1 cellular context compared by ENCODE assay signal in the genomic region with DNA sequence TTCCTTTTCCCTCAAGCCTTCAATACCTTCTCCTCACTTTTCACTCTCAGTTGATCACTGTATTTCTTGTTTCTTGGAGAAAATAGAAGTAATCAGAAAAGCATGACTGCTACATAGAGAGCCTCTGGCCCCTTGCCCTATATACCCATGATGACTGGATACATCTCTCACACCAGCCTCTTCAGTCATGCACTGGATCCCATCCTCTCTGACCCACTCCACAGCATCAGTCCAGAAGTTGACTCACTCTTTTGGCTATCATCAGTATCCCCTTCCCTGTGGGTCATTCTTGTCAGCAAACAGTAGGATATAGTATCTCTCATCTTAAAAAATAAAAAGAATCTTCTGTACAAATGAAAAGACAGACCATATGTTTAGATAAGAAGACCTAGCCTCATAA.
TF ChIP-seq lines count a peak whose summit lies in the region.

No MANE protein-coding gene starts in this region.

TF ChIP-seq in IMR-90, 13 proteins besides CTCF, POLR2A, EP300 and RAD21 (continued from another document):
- no peak for TF ChIP-seq CHD1 (IDR thresholded peaks at IDR 0.05; ENCODE audit: low read depth, low read length)
- TF ChIP-seq, protein P1, sequence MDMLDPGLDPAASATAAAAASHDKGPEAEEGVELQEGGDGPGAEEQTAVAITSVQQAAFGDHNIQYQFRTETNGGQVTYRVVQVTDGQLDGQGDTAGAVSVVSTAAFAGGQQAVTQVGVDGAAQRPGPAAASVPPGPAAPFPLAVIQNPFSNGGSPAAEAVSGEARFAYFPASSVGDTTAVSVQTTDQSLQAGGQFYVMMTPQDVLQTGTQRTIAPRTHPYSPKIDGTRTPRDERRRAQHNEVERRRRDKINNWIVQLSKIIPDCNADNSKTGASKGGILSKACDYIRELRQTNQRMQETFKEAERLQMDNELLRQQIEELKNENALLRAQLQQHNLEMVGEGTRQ (IDR thresholded peaks at IDR 0.05; ENCODE audit: low read depth, low read length): no peak
- TF ChIP-seq CEBPB (IDR thresholded peaks at IDR 0.05; ENCODE audit: low read depth, low read length): no peak
- TF ChIP-seq, protein P2, sequence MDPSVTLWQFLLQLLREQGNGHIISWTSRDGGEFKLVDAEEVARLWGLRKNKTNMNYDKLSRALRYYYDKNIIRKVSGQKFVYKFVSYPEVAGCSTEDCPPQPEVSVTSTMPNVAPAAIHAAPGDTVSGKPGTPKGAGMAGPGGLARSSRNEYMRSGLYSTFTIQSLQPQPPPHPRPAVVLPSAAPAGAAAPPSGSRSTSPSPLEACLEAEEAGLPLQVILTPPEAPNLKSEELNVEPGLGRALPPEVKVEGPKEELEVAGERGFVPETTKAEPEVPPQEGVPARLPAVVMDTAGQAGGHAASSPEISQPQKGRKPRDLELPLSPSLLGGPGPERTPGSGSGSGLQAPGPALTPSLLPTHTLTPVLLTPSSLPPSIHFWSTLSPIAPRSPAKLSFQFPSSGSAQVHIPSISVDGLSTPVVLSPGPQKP (IDR thresholded peaks at IDR 0.05; ENCODE audit: borderline replicate concordance, low read depth, low read length): no peak
- peak; percentile 16 for TF ChIP-seq RCOR1 (IDR thresholded peaks at IDR 0.05; ENCODE audit: insufficient replicate concordance, low read length)
- TF ChIP-seq BHLHE40 (IDR thresholded peaks at IDR 0.05; ENCODE audit: low read depth, low read length): no peak
- TF ChIP-seq RFX5 (IDR thresholded peaks at IDR 0.05; ENCODE audit: low read depth, low read length): no peak
- no peak for TF ChIP-seq MXI1 (IDR thresholded peaks at IDR 0.05; ENCODE audit: borderline replicate concordance, low read depth, low read length)
- TF ChIP-seq FOS (IDR thresholded peaks at IDR 0.05; ENCODE audit: low read depth, low read length): peak; percentile 29; the same call in 1 of the 2 replicates
- TF ChIP-seq NFE2L2 (IDR thresholded peaks at IDR 0.05; ENCODE audit: low read depth, low read length): no peak
- TF ChIP-seq SMC3 (IDR thresholded peaks at IDR 0.05; ENCODE audit: low read depth, low read length): no peak
